ENCODE assay signal across 23 cellular contexts in the genomic region with DNA sequence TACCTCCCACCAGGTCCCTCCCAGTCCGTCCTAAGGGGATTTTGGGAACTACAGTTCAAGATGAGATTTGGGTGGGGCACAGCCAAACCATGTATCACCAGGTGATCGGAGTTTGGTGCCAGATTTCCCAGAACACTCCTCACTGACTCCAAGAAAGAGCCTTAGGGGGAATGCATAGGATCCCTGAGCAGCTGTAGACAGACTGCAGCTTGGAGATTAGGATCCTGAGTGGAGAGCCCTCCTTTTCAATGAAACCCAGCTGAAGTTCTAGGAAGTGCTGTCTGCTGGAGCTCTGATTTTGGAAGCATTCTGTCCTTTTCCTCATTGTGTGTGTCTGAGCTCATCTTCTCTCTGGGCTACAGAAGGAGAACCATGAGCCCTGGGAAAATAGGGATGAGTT. TPM values are rescaled to one million over a fixed set of nuclear protein-coding genes. Genes with fewer than 3 reads are reported as not detected.
DNase-seq lines count a peak whose midpoint lies in the region; ATAC-seq, FAIRE-seq and TF ChIP-seq lines count a peak whose summit lies in the region.
"Had no signal": no experiment of that assay in that cellular context is flagged by ENCODE, and none has a peak within 500 bp of the region (broad histone marks: within the 10 kb centered on the region; RNA-seq: fewer than 3 reads in every experiment).

No MANE protein-coding gene starts in this region.

- H3K79me2 ChIP-seq in astrocyte (ENCODE audit: insufficient read depth, low read length) = no peaks in the 10 kb centered on the region

- DNase-seq in A549 (ENCODE audit: low read depth in 1 of 2, low spot score in 1 of 2) (no peak), astrocyte (ENCODE audit: low read depth) (no peak), endodermal cell (peak; percentile 0), body of pancreas (no peak), kidney tubule cell (ENCODE audit: low spot score) (no peak)
- no peak for DNase-seq in activated effector memory CD4-positive, alpha-beta T cell treated with Interleukin-2 at 50 U/mL for 16 hours
- DNase-seq: BE2C; C1 segment of cervical spinal cord; CD4-positive, alpha-beta memory T cell; CD4-positive, CD25-positive, alpha-beta regulatory T cell; CD8-positive, alpha-beta memory T cell; DMS 273 treated with DMSO at 0.1 percent for 48 hours; DMS79; DND-41; EL; GDM1 had no signal

- no peaks in the 10 kb centered on the region for H3K36me3 ChIP-seq in astrocyte (ENCODE audit: insufficient read depth, low read length)
- no peaks in the 10 kb centered on the region for H3K36me3 ChIP-seq in endodermal cell (ENCODE audit: control insufficient read depth, insufficient read depth, low read length)
- H3K36me3 ChIP-seq in body of pancreas (replicated peaks in 1 of 2; ENCODE audit: insufficient read depth in 1 of 2, low read depth in 2 of 2) = no peaks in the 10 kb centered on the region
- H3K36me3 ChIP-seq: BE2C, BLaER1 had no signal

- ATAC-seq in A549 (no peak), body of pancreas (no peak)
- ATAC-seq in stimulated activated memory B cell treated with anti-CD40 and anti-IgM and Interleukin-4, amounts not matched to agents 10 μg/mL and 1 μg/mL and 100 μg/mL, for 72 hours = peak; percentile 27
- ATAC-seq: GM12878 had no signal

- H3K27me3 Mint-ChIP-seq in astrocyte (ENCODE audit: low read depth, unreplicated experiment) (peaks cover 24% of the 10 kb centered on the region), endodermal cell (ENCODE audit: insufficient read depth) (peaks cover 11% of the 10 kb centered on the region)
- peaks cover 43% of the 10 kb centered on the region for H3K27me3 Mint-ChIP-seq in stimulated activated memory B cell treated with anti-CD40 and anti-IgM and Interleukin-4, amounts not matched to agents 10 μg/mL and 1 μg/mL and 100 μg/mL, for 72 hours

- no peaks in the 10 kb centered on the region; the same call in 2 of the 3 replicates for H3K9me3 ChIP-seq in A549
- no peaks in the 10 kb centered on the region for H3K9me3 ChIP-seq in astrocyte (ENCODE audit: insufficient read depth, low read depth, low read length)
- H3K9me3 ChIP-seq in endodermal cell (ENCODE audit: control insufficient read depth, low read length) = no peaks in the 10 kb centered on the region
- H3K9me3 ChIP-seq in body of pancreas = no peaks in the 10 kb centered on the region
- H3K9me3 ChIP-seq: BE2C, BLaER1 had no signal

- H2AFZ ChIP-seq in astrocyte (ENCODE audit: low read depth, low read length) = no peak overlapping the region

- CTCF ChIA-PET in A549 (lab: Yijun Ruan, JAX) = interaction anchor here (0.9 to 1.9 kb wide), 4 partner anchors 9 to 144 kb away, joined by 3 to 6 read pairs (median 4); no protein-coding TSS in a partner anchor

- WGBS in A549 (ENCODE audit: missing lambda C conversion rate) = 80% methylated on average over 1 of the region's 2 CpGs
- WGBS in endodermal cell (ENCODE audit: insufficient coverage in 1 of 2, insufficient read length in 1 of 2), 2 experiments = 80 to 92% methylated on average over 1 to 2 of the region's 2 CpGs
- 82% methylated on average over 2 of the region's 2 CpGs; no CpG with 5 or more reads in 1 of the 2 donors for WGBS in body of pancreas, 2 donors

- TF ChIP-seq POLR2A in A549 (IDR thresholded peaks at IDR 0.05; ENCODE audit: low read length) (no peak), body of pancreas (IDR thresholded peaks at IDR 0.05) (no peak)

- POLR2A ChIA-PET in A549 (lab: Yijun Ruan, JAX) = no interaction called here

- H3K9ac ChIP-seq in astrocyte (ENCODE audit: low read length) = no peak overlapping the region
- no peak overlapping the region for H3K9ac ChIP-seq in endodermal cell (ENCODE audit: extremely low read depth, low read length, poor library complexity, severe bottlenecking)
- H3K9ac ChIP-seq: BLaER1 had no signal

- TF ChIP-seq RAD21 in A549 (conservative IDR thresholded peaks at IDR 0.05 in 1 of 2, IDR thresholded peaks at IDR 0.05 in 1 of 2) = no peak

- TF ChIP-seq CTCF in A549 (IDR thresholded peaks at IDR 0.05) (no peak), astrocyte (IDR thresholded peaks at IDR 0.05; ENCODE audit: insufficient read depth, low read depth, low read length) (no peak), endodermal cell (conservative IDR thresholded peaks at IDR 0.05) (no peak), body of pancreas (IDR thresholded peaks at IDR 0.05) (no peak)

- intact Hi-C loops in body of pancreas (cut with DNase I) = no loop called here

- H4K20me1 ChIP-seq in astrocyte (ENCODE audit: insufficient read depth, low read length) = no peaks in the 10 kb centered on the region
- H4K20me1 ChIP-seq: BLaER1 had no signal

- H3K4me1 Mint-ChIP-seq in astrocyte (ENCODE audit: low read depth, unreplicated experiment) (peaks cover 11% of the 10 kb centered on the region), endodermal cell (peaks cover 6% of the 10 kb centered on the region)
- peaks cover 7% of the 10 kb centered on the region for H3K4me1 Mint-ChIP-seq in stimulated activated memory B cell treated with anti-CD40 and anti-IgM and Interleukin-4, amounts not matched to agents 10 μg/mL and 1 μg/mL and 100 μg/mL, for 72 hours
- H3K4me1 Mint-ChIP-seq: CD14-positive monocyte; CD4-positive, alpha-beta memory T cell; CD4-positive, CD25-positive, alpha-beta regulatory T cell had no signal

- H3K27ac ChIP-seq in A549 = peak overlapping the region; percentile 26 to 83; a peak in 4 of 6 replicates
- H3K27ac ChIP-seq in astrocyte (ENCODE audit: low read depth, low read length) = no peak overlapping the region
- no peak overlapping the region for H3K27ac ChIP-seq in endodermal cell (ENCODE audit: low read depth, low read length)
- no peak overlapping the region for H3K27ac ChIP-seq in body of pancreas
- H3K27ac ChIP-seq: 22Rv1, BLaER1 had no signal

- H3K27ac Mint-ChIP-seq in astrocyte (ENCODE audit: unreplicated experiment) = peak overlapping the region; percentile 18
- H3K27ac Mint-ChIP-seq in endodermal cell = no peak overlapping the region
- no peak overlapping the region for H3K27ac Mint-ChIP-seq in stimulated activated memory B cell treated with anti-CD40 and anti-IgM and Interleukin-4, amounts not matched to agents 10 μg/mL and 1 μg/mL and 100 μg/mL, for 72 hours
- H3K27ac Mint-ChIP-seq: CD4-positive, CD25-positive, alpha-beta regulatory T cell had no signal

- no peak for TF ChIP-seq EP300 in A549 (IDR thresholded peaks at IDR 0.05)

- H3K4me1 ChIP-seq in A549 (peaks cover 33% of the 10 kb centered on the region), astrocyte (ENCODE audit: insufficient read depth, low read length) (peaks cover 3% of the 10 kb centered on the region), endodermal cell (ENCODE audit: control insufficient read depth, insufficient read depth, low read length) (no peaks in the 10 kb centered on the region), body of pancreas (peaks cover 37% of the 10 kb centered on the region)
- H3K4me1 ChIP-seq: BE2C, BLaER1 had no signal

- H3K27me3 ChIP-seq in astrocyte (ENCODE audit: insufficient read depth, low read length) (no peaks in the 10 kb centered on the region), endodermal cell (ENCODE audit: control insufficient read depth, insufficient read depth, low read length, poor library complexity, severe bottlenecking) (no peaks in the 10 kb centered on the region), body of pancreas (no peaks in the 10 kb centered on the region)
- H3K27me3 ChIP-seq: BE2C, BLaER1 had no signal

- H3K9me3 Mint-ChIP-seq in astrocyte (ENCODE audit: unreplicated experiment) = peaks cover 9% of the 10 kb centered on the region
- H3K9me3 Mint-ChIP-seq in endodermal cell = no peaks in the 10 kb centered on the region
- peaks cover 10% of the 10 kb centered on the region for H3K9me3 Mint-ChIP-seq in stimulated activated memory B cell treated with anti-CD40 and anti-IgM and Interleukin-4, amounts not matched to agents 10 μg/mL and 1 μg/mL and 100 μg/mL, for 72 hours

- H3K36me3 Mint-ChIP-seq in astrocyte (ENCODE audit: low read depth, unreplicated experiment) (no peaks in the 10 kb centered on the region), endodermal cell (ENCODE audit: low read depth) (no peaks in the 10 kb centered on the region)
- H3K36me3 Mint-ChIP-seq in stimulated activated memory B cell treated with anti-CD40 and anti-IgM and Interleukin-4, amounts not matched to agents 10 μg/mL and 1 μg/mL and 100 μg/mL, for 72 hours = peaks cover 6% of the 10 kb centered on the region
- H3K36me3 Mint-ChIP-seq: CD14-positive monocyte; CD4-positive, alpha-beta memory T cell; CD4-positive, CD25-positive, alpha-beta regulatory T cell; CD8-positive, alpha-beta memory T cell had no signal

- H3K4me3 Mint-ChIP-seq in astrocyte (ENCODE audit: unreplicated experiment) = no peak overlapping the region
- H3K4me3 Mint-ChIP-seq in endodermal cell = no peak overlapping the region
- H3K4me3 Mint-ChIP-seq in stimulated activated memory B cell treated with anti-CD40 and anti-IgM and Interleukin-4, amounts not matched to agents 10 μg/mL and 1 μg/mL and 100 μg/mL, for 72 hours = no peak overlapping the region
- H3K4me3 Mint-ChIP-seq: CD14-positive monocyte; CD4-positive, alpha-beta memory T cell; CD4-positive, CD25-positive, alpha-beta regulatory T cell; CD8-positive, alpha-beta memory T cell had no signal

- no peak for FAIRE-seq in A549 (lab: Jason Lieb, UNC)
- no peak for FAIRE-seq in astrocyte (lab: Jason Lieb, UNC)
- FAIRE-seq: GM12878, GM12892, GM18507 had no signal

- H3K4me2 ChIP-seq in A549 (no peak overlapping the region), astrocyte (ENCODE audit: low read length) (no peak overlapping the region)
- H3K4me2 ChIP-seq: BLaER1 had no signal

- no peak overlapping the region for H3K4me3 ChIP-seq in A549
- H3K4me3 ChIP-seq in astrocyte (ENCODE audit: insufficient read depth, low read depth, low read length) = no peak overlapping the region
- no peak overlapping the region for H3K4me3 ChIP-seq in endodermal cell (ENCODE audit: low read length)
- H3K4me3 ChIP-seq in body of pancreas = no peak overlapping the region
- H3K4me3 ChIP-seq: BLaER1, GM12878 had no signal

TF ChIP-seq in A549, 52 proteins besides CTCF, POLR2A, EP300 and RAD21 (continues in another document):
- TF ChIP-seq ATOH8 (CRISPR knock-in tag; IDR thresholded peaks at IDR 0.05; ENCODE audit: low read depth) = no peak

RNA-seq across cellular contexts. Expression of gene FHAD1, which starts 40.6 kb away (rescaled TPM):
- polyA plus RNA-seq in A549 (2011; rRNA removed) (0.28 and 0.31 TPM in 2 replicates), A549 (2017; fragmentation: RNase III; extraction: RNeasy Plus Mini Kit Qiagen cat#74134 plus additional on column Dnase treatment) (0.32 to 0.45 TPM (median 0.37 TPM) in 3 replicates)
- 0.30 TPM in 2 replicates for polyA plus RNA-seq in A549 (2012; cell fraction: cytosol; rRNA removed)
- polyA plus RNA-seq in A549 (2012; cell fraction: nucleus; rRNA removed) = 0.30 and 0.49 TPM in 2 replicates
- 0.41 and 0.68 TPM in 2 replicates for polyA minus RNA-seq in A549 (2011; rRNA and poly(A)+ RNA removed)
- total RNA-seq in astrocyte (0.25 TPM in 1 of 2 replicates, not detected in the other), endodermal cell (1 to 10 TPM; 2.9 to 3.6 TPM), body of pancreas (1 to 10 TPM; 2.9 to 4.9 TPM)
- 1.7 TPM for polyA plus RNA-seq in endodermal cell (2013, experiment 1 of 2)
- polyA plus RNA-seq in endodermal cell (2013, experiment 2 of 2) = 2.1 TPM
- total RNA-seq: CD4-positive, alpha-beta memory T cell; CD4-positive, CD25-positive, alpha-beta regulatory T cell; CD8-positive, alpha-beta memory T cell had no signal
- polyA plus RNA-seq: CD4-positive, CD25-positive, alpha-beta regulatory T cell; CD8-positive, alpha-beta memory T cell had no signal

Comparison
In these comparisons a context has a peak if more than half of its experiments do, and no peak if none do; other contexts are left out.
1. H3K27ac ChIP-seq: peak in A549 (2 of 2); none in astrocyte (single experiment), endodermal cell (single experiment) and body of pancreas (0 of 4).